Comparison of ENCODE assay signal across 8 cellular contexts in the genomic region with DNA sequence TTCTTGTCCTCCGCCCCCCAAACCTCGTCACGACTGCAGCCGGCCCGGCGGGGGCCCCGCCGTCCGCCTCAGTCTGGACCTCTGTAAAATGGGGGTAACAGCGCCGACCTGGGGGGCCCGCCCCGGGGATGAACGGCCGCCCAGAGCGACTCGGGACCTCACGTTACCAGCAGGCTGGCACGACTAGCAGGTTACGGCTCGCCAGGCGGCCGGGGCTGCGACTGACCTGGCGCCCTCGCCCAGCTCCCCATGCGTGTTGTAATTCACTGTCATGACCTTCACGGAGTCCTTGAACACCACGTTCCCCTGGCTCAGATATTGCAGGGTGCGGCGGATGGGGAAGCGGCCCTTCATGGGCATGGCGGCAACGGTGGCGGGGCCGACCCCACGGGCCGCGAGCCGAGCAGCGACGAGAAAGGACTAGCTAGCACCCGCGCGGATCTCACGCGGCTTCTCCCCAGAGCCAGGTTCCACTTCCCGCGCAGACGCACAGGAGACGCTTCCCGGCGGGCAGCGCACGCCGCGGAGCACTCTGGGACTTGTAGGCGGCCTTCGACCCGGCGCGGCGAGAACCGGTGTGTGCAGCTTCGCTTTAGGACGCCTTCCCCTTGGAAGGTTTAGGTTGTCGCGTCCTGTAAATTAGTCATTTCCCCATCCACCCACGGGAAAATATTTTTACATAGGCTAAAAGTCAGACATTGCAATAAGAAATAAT. TPM values are rescaled to one million over a fixed set of nuclear protein-coding genes. Genes with fewer than 3 reads are reported as not detected.
DNase-seq lines count a peak whose midpoint lies in the region; ATAC-seq, FAIRE-seq and TF ChIP-seq lines count a peak whose summit lies in the region.

A gene (minus strand): TSS at position 481 of the 715 bp plus-strand sequence. CDS start 121 bp downstream, at position 360.

- H3K4me3 ChIP-seq in ascending aorta, result peak within 1 kb of the TSS; percentile 69 to 95
- H3K4me3 ChIP-seq in rectal smooth muscle tissue (ENCODE audit: low read length), result peak within 1 kb of the TSS; percentile 98
- H3K4me3 ChIP-seq in vagina, result peak within 1 kb of the TSS; percentile 79 to 82

- peaks cover 0 to 5% of the 10 kb centered on the region in 2 donors for H3K4me1 ChIP-seq in ascending aorta
- peaks cover 12% of the 10 kb centered on the region for H3K4me1 ChIP-seq in rectal smooth muscle tissue (ENCODE audit: control insufficient read depth, insufficient read depth, low read length)
- peaks cover 16% of the 10 kb centered on the region for H3K4me1 ChIP-seq in vagina

- no peaks in the 10 kb centered on the region for H3K9me3 Mint-ChIP-seq in T-helper 2 cell treated with Interferon-gamma antibody and Interleukin-4, amounts not matched to agents 5 μg/mL and 100 μg/mL, for 36 hours

- no peaks in the 10 kb centered on the region for H3K27me3 ChIP-seq in ascending aorta
- H3K27me3 ChIP-seq in rectal smooth muscle tissue (ENCODE audit: control insufficient read depth, insufficient read depth, low read length), result no peaks in the 10 kb centered on the region
- H3K27me3 ChIP-seq in vagina, result no peaks in the 10 kb centered on the region

- H3K27ac ChIP-seq in ascending aorta (peak within 1 kb of the TSS; percentile 69 to 71), rectal smooth muscle tissue (ENCODE audit: low read depth, low read length) (peak within 1 kb of the TSS; percentile 91), vagina (peak within 1 kb of the TSS; percentile 80)

- H3K36me3 Mint-ChIP-seq in T-helper 2 cell treated with Interferon-gamma antibody and Interleukin-4, amounts not matched to agents 5 μg/mL and 100 μg/mL, for 36 hours (ENCODE audit: low read depth), result peaks cover 9% of the 10 kb centered on the region

- H3K36me3 ChIP-seq in ascending aorta, result peaks cover 0 to 5% of the 10 kb centered on the region in 2 donors
- H3K36me3 ChIP-seq in rectal smooth muscle tissue (ENCODE audit: control insufficient read depth, insufficient read depth, low read length), result no peaks in the 10 kb centered on the region
- H3K36me3 ChIP-seq in vagina, result no peaks in the 10 kb centered on the region

- H3K27me3 Mint-ChIP-seq in T-helper 2 cell treated with Interferon-gamma antibody and Interleukin-4, amounts not matched to agents 5 μg/mL and 100 μg/mL, for 36 hours (ENCODE audit: low read depth), result no peaks in the 10 kb centered on the region

- intact Hi-C loops in ascending aorta (cut with DNase I), result loop anchor here (2.0 to 10.0 kb wide), 2 partner anchors 34 to 120 kb away; a partner anchor contains a TSS
- intact Hi-C loops in vagina (cut with DNase I), result no loop called here

- H3K27ac Mint-ChIP-seq in T-helper 2 cell treated with Interferon-gamma antibody and Interleukin-4, amounts not matched to agents 5 μg/mL and 100 μg/mL, for 36 hours, result peak within 1 kb of the TSS; percentile 94

- peak within 1 kb of the TSS; percentile 84 for H3K9ac ChIP-seq in rectal smooth muscle tissue (ENCODE audit: low read length)

- peak within 1 kb of the TSS; percentile 96 for H3K4me3 Mint-ChIP-seq in T-helper 2 cell treated with Interferon-gamma antibody and Interleukin-4, amounts not matched to agents 5 μg/mL and 100 μg/mL, for 36 hours

- peak; percentile 95 for ATAC-seq in HG02973 (IDR thresholded peaks at IDR 0.05; ENCODE audit: unreplicated experiment)

- FAIRE-seq in GM18507 (lab: Jason Lieb, UNC), result peak; percentile 87

- DNase-seq in GM18507 (ENCODE audit: extremely low spot score, insufficient read length, low read depth) (peak; percentile 93), NCI-H1930 (lab: John Stamatoyannopoulos, UW) (peak; percentile 40 to 57), ascending aorta (ENCODE audit: low spot score in 2 of 2) (peak; percentile 62 to 95), hepatic stellate cell (ENCODE audit: low spot score) (peak; percentile 98), vagina (ENCODE audit: extremely low spot score in 2 of 2) (peak in 1 of 2 donors; percentile 90)
- DNase-seq in T-helper 2 cell treated with Interferon-gamma antibody and Interleukin-4, amounts not matched to agents 5 μg/mL and 100 μg/mL, for 36 hours (ENCODE audit: low spot score), result peak; percentile 93

- TF ChIP-seq POLR2A in vagina (IDR thresholded peaks at IDR 0.05), result peak in 1 of 2 donors; percentile 82

- no peak for TF ChIP-seq CTCF in ascending aorta (IDR thresholded peaks at IDR 0.05)
- TF ChIP-seq CTCF in vagina (IDR thresholded peaks at IDR 0.05), result peak in 1 of 3 experiments; percentile 29

- no peaks in the 10 kb centered on the region for H3K9me3 ChIP-seq in ascending aorta
- no peaks in the 10 kb centered on the region for H3K9me3 ChIP-seq in vagina

- peaks cover 18% of the 10 kb centered on the region for H3K4me1 Mint-ChIP-seq in T-helper 2 cell treated with Interferon-gamma antibody and Interleukin-4, amounts not matched to agents 5 μg/mL and 100 μg/mL, for 36 hours (ENCODE audit: low read depth)

RNA-seq across cellular contexts. Expression of the gene that starts here (rescaled TPM):
- 8.1 TPM for total RNA-seq in ascending aorta
- 27.0 TPM for total RNA-seq in vagina
